ENCODE assay signal across 18 cellular contexts in the genomic region with DNA sequence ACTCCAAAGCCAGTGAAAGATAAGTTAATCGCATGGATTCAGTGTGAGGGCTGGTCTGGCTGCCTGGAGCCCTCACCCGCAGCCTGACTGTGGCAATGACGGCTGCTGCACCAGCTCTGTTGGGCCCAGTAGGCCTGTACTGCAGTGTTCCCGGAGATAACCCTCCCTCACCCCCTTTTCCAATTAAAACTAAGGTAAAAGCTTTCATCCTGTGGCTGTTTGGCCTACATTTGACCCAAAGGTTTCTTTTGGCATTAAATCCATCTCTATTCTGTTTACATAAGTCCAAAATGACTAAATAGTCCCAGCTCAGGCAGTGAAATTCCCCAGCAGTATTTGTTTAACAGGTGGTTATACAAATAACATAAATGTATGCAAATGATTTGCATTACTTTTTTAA.
DNase-seq lines count a peak whose midpoint lies in the region; ATAC-seq, FAIRE-seq and TF ChIP-seq lines count a peak whose summit lies in the region.
"Had no signal": no experiment of that assay in that cellular context is flagged by ENCODE, and none has a peak within 500 bp of the region (broad histone marks: within the 10 kb centered on the region; RNA-seq: fewer than 3 reads in every experiment).

No MANE protein-coding gene starts in this region.

- H3K4me1 Mint-ChIP-seq in nephron progenitor cell: peaks cover 50% of the 10 kb centered on the region

- FAIRE-seq in GM12891 (lab: Jason Lieb, UNC): no peak
- FAIRE-seq: GM12878 had no signal

- H3K9me2 ChIP-seq in DOHH2 (replicated peaks; ENCODE audit: control insufficient read depth, low read length) (no peaks in the 10 kb centered on the region), Karpas-422 (replicated peaks; ENCODE audit: insufficient read depth, low read length) (no peaks in the 10 kb centered on the region)

- H3K4me2 ChIP-seq in DOHH2 (ENCODE audit: low read length) (peak overlapping the region; percentile 51), Karpas-422 (ENCODE audit: low read depth, low read length, poor library complexity, severe bottlenecking) (peak overlapping the region; percentile 8)

- H3K27ac Mint-ChIP-seq in nephron progenitor cell: peak overlapping the region; percentile 88
- H3K27ac Mint-ChIP-seq: activated CD4-positive, alpha-beta memory T cell treated with anti-CD3 and anti-CD28 coated beads for 36 hours had no signal

- no peak for ATAC-seq in foreskin keratinocyte
- ATAC-seq: GM12878 had no signal

- peak; percentile 52 for DNase-seq in Karpas-422
- DNase-seq in amniotic epithelial cell (ENCODE audit: low read depth): peak; percentile 64
- no peak for DNase-seq in nephron progenitor cell
- no peak for DNase-seq in foreskin keratinocyte
- DNase-seq in GM12891 (ENCODE audit: insufficient read length, low spot score): no peak
- no peak for DNase-seq in retina
- DNase-seq: activated CD4-positive, alpha-beta memory T cell treated with anti-CD3 and anti-CD28 coated beads for 36 hours; anterior cingulate cortex; C1 segment of cervical spinal cord; effector CD8-positive, alpha-beta T cell; foreskin melanocyte; midbrain; Peyer's patch; posterior cingulate gyrus; T-helper 2 cell; trophoblast cell had no signal

- H4K20me1 ChIP-seq in DOHH2 (ENCODE audit: control insufficient read depth, insufficient read depth, low read depth, low read length) (no peaks in the 10 kb centered on the region), Karpas-422 (ENCODE audit: insufficient read depth, low read depth, low read length) (no peaks in the 10 kb centered on the region)

- H3K4me3 ChIP-seq in DOHH2 (ENCODE audit: low read length) (peak overlapping the region; percentile 48), Karpas-422 (ENCODE audit: low read length) (no peak overlapping the region)
- H3K4me3 ChIP-seq: GM12878, Peyer's patch had no signal

- H3K36me3 Mint-ChIP-seq in nephron progenitor cell (ENCODE audit: low read depth): peaks cover 89% of the 10 kb centered on the region
- H3K36me3 Mint-ChIP-seq: activated CD4-positive, alpha-beta memory T cell treated with anti-CD3 and anti-CD28 coated beads for 36 hours had no signal

- H3K4me1 ChIP-seq in DOHH2 (ENCODE audit: control insufficient read depth, low read length) (peaks cover 77% of the 10 kb centered on the region), Karpas-422 (ENCODE audit: low read length) (peaks cover 59% of the 10 kb centered on the region), foreskin keratinocyte (peaks cover 6% of the 10 kb centered on the region)

- no peak for TF ChIP-seq POLR2A in GM12891 (IDR thresholded peaks at IDR 0.05; ENCODE audit: low read depth, low read length)

- H3K9ac ChIP-seq in Karpas-422 (ENCODE audit: low read length): peak overlapping the region; percentile 16; the same call in 1 of the 2 replicates

- no peaks in the 10 kb centered on the region for H3K27me3 Mint-ChIP-seq in nephron progenitor cell (ENCODE audit: low read depth, poor library complexity)
- H3K27me3 Mint-ChIP-seq: activated CD4-positive, alpha-beta memory T cell treated with anti-CD3 and anti-CD28 coated beads for 36 hours had no signal

- H3K79me2 ChIP-seq in DOHH2 (ENCODE audit: control insufficient read depth, low read length): peaks cover 17% of the 10 kb centered on the region
- peaks cover 7% of the 10 kb centered on the region; the same call in 1 of the 2 replicates for H3K79me2 ChIP-seq in Karpas-422 (ENCODE audit: low read length)

- H3K36me3 ChIP-seq in DOHH2 (ENCODE audit: control insufficient read depth, low read length) (peaks cover 67% of the 10 kb centered on the region), Karpas-422 (ENCODE audit: insufficient read depth, low read length) (peaks cover 10% of the 10 kb centered on the region)

- TF ChIP-seq CTCF in DOHH2 (IDR thresholded peaks at IDR 0.05; ENCODE audit: low read depth, low read length, poor library complexity, severe bottlenecking): no peak
- TF ChIP-seq CTCF in nephron progenitor cell (IDR thresholded peaks at IDR 0.05): no peak
- TF ChIP-seq CTCF in foreskin keratinocyte (conservative IDR thresholded peaks at IDR 0.05): no peak

- H3F3A ChIP-seq in DOHH2 (ENCODE audit: control insufficient read depth, insufficient read depth): peaks cover 47% of the 10 kb centered on the region

- no peak overlapping the region for H2AFZ ChIP-seq in Karpas-422 (ENCODE audit: low read length)

- H3K9me3 ChIP-seq in DOHH2 (ENCODE audit: control insufficient read depth, insufficient read depth, low read length) (peaks cover 4% of the 10 kb centered on the region; the same call in 1 of the 2 replicates), Karpas-422 (ENCODE audit: low read length) (no peaks in the 10 kb centered on the region)
- H3K9me3 ChIP-seq: Peyer's patch had no signal

- H3K27me3 ChIP-seq in DOHH2 (ENCODE audit: control insufficient read depth, low read length): no peaks in the 10 kb centered on the region
- no peaks in the 10 kb centered on the region for H3K27me3 ChIP-seq in Karpas-422 (ENCODE audit: low read length)
- no peaks in the 10 kb centered on the region for H3K27me3 ChIP-seq in foreskin keratinocyte
- H3K27me3 ChIP-seq: Peyer's patch had no signal

- H3K9me3 Mint-ChIP-seq in nephron progenitor cell: peaks cover 16% of the 10 kb centered on the region
- H3K9me3 Mint-ChIP-seq: activated CD4-positive, alpha-beta memory T cell treated with anti-CD3 and anti-CD28 coated beads for 36 hours had no signal

- H3K4me3 Mint-ChIP-seq in nephron progenitor cell: no peak overlapping the region
- H3K4me3 Mint-ChIP-seq: activated CD4-positive, alpha-beta memory T cell treated with anti-CD3 and anti-CD28 coated beads for 36 hours had no signal

- H3K27ac ChIP-seq in DOHH2 (ENCODE audit: low read depth, low read length) (peak overlapping the region; percentile 99), Karpas-422 (ENCODE audit: low read length) (peak overlapping the region; percentile 98), foreskin keratinocyte (no peak overlapping the region)
- H3K27ac ChIP-seq: Peyer's patch had no signal

TF ChIP-seq in GM12891, 5 proteins besides CTCF, POLR2A, EP300 and RAD21:
- TF ChIP-seq TAF1 (IDR thresholded peaks at IDR 0.05; ENCODE audit: low read depth, low read length): no peak
- TF ChIP-seq SPI1 (IDR thresholded peaks at IDR 0.05; ENCODE audit: low read depth, low read length): no peak
- TF ChIP-seq PAX5 (IDR thresholded peaks at IDR 0.05; ENCODE audit: insufficient read depth, low read length, severe bottlenecking): no peak
- no peak for TF ChIP-seq POU2F2 (IDR thresholded peaks at IDR 0.05; ENCODE audit: low read depth, low read length)
- no peak for TF ChIP-seq POLR2AphosphoS5 (IDR thresholded peaks at IDR 0.05; ENCODE audit: low read depth, low read length)

Comparison
In these comparisons a context has a peak if more than half of its experiments do, and no peak if none do; other contexts are left out.
1. DNase-seq: peak in Karpas-422 (single experiment) and amniotic epithelial cell (single experiment); none in nephron progenitor cell (single experiment), foreskin keratinocyte (0 of 2), GM12891 (single experiment) and retina (single experiment).